27 cellular contexts compared by ENCODE assay signal in the genomic region with DNA sequence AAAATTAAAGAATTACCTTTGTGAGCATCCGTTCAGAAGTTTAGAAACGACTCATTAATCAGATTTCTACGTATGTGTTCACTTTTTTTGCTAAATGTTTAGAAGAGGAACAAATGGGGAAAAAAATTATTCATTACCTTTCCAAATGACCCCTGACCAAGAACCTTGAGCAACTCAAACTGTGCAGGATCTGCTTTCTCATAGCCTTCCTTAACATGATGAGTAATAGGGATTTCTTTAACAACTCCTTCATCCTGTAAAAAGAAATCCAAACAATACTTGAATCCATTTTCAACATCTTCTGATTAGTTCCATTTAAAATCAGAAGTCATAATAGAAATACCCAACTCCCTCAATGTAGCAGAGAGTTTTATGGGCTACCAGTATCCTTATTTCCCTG. TPM values are rescaled to one million over a fixed set of nuclear protein-coding genes. Genes with fewer than 3 reads are reported as not detected.
"Had no signal": no experiment of that assay in that cellular context is flagged by ENCODE, and none has a peak within 500 bp of the region (broad histone marks: within the 10 kb centered on the region; RNA-seq: fewer than 3 reads in every experiment).

No MANE protein-coding gene starts in this region.

- DNase-seq: activated CD4-positive, alpha-beta T cell treated with anti-CD3 and anti-CD28 coated beads for 36 hours; activated CD4-positive, alpha-beta T cell treated with anti-CD3 and anti-CD28 coated beads, Interleukin-2, amount 50 U/mL, for 4 hours; activated CD8-positive, alpha-beta memory T cell treated with anti-CD3 and anti-CD28 coated beads for 24 hours; activated CD8-positive, alpha-beta memory T cell treated with anti-CD3 and anti-CD28 coated beads, Interleukin-2, amount 50 U/mL, for 4 hours; activated naive CD4-positive, alpha-beta T cell; activated T-cell treated with anti-CD3 and anti-CD28 coated beads, Interleukin-2, amount 50 U/mL, for 24 hours; body of pancreas; caudate nucleus; dermis blood vessel endothelial cell; effector CD8-positive, alpha-beta T cell; heart right ventricle; lower lobe of right lung; naive B cell; nucleus accumbens; right lobe of liver; stimulated activated CD4-positive, alpha-beta T cell treated with anti-CD3 and anti-CD28 coated beads, Interleukin-15, amount 100 ng/mL, for 24 hours; stimulated activated naive CD4-positive, alpha-beta T cell; T-helper 9 cell had no signal

- H3K4me3 ChIP-seq: body of pancreas, esophagus muscularis mucosa, heart right ventricle, lower lobe of right lung, right lobe of liver, smooth muscle cell, thoracic aorta, vagina had no signal

- H3K4me1 ChIP-seq: body of pancreas, esophagus muscularis mucosa, heart right ventricle, lower lobe of right lung, right lobe of liver, vagina had no signal

- H3K4me2 ChIP-seq: smooth muscle cell had no signal

- H3K27ac Mint-ChIP-seq: activated CD4-positive, alpha-beta T cell treated with anti-CD3 and anti-CD28 coated beads for 36 hours; activated naive CD8-positive, alpha-beta T cell; activated T-cell treated with anti-CD3 and anti-CD28 coated beads, Interleukin-2, amount 50 U/mL, for 24 hours; activated T-helper 2 cell treated with anti-CD3 and anti-CD28 coated beads, Interferon-gamma antibody, Interleukin-2, Interleukin-4, amounts not matched to agents 10 μg/mL and 5 μg/mL and 100 μg/mL, durations not matched to agents 14 hours and 24 hours and 36 hours; naive B cell; type B pancreatic cell had no signal

- H3K36me3 Mint-ChIP-seq: activated naive CD8-positive, alpha-beta T cell; naive B cell; type B pancreatic cell had no signal

- H3K4me1 Mint-ChIP-seq: activated CD4-positive, alpha-beta T cell treated with anti-CD3 and anti-CD28 coated beads for 36 hours; naive B cell had no signal

- H3K27me3 ChIP-seq: body of pancreas, esophagus muscularis mucosa, heart right ventricle, right lobe of liver, vagina had no signal

- H3K27ac ChIP-seq: body of pancreas, esophagus muscularis mucosa, heart right ventricle, lower lobe of right lung, right lobe of liver, thoracic aorta, vagina had no signal

- ATAC-seq: activated CD4-positive, alpha-beta T cell treated with anti-CD3 and anti-CD28 coated beads for 36 hours; body of pancreas; heart right ventricle; left lobe of liver; lower lobe of right lung; right lobe of liver had no signal

- H3K36me3 ChIP-seq: esophagus muscularis mucosa, heart right ventricle, lower lobe of right lung, right lobe of liver, thoracic aorta, vagina had no signal

- H3K27me3 Mint-ChIP-seq: activated CD4-positive, alpha-beta T cell treated with anti-CD3 and anti-CD28 coated beads for 36 hours; activated naive CD8-positive, alpha-beta T cell; naive B cell; type B pancreatic cell had no signal

- H3K4me3 Mint-ChIP-seq: activated CD4-positive, alpha-beta T cell treated with anti-CD3 and anti-CD28 coated beads for 36 hours; activated naive CD8-positive, alpha-beta T cell; activated T-cell treated with anti-CD3 and anti-CD28 coated beads, Interleukin-2, amount 50 U/mL, for 24 hours; naive B cell; type B pancreatic cell had no signal

- H3K9me3 Mint-ChIP-seq: activated T-cell treated with anti-CD3 and anti-CD28 coated beads, Interleukin-2, amount 50 U/mL, for 24 hours; activated T-helper 2 cell treated with anti-CD3 and anti-CD28 coated beads, Interferon-gamma antibody, Interleukin-2, Interleukin-4, amounts not matched to agents 10 μg/mL and 5 μg/mL and 100 μg/mL, durations not matched to agents 14 hours and 24 hours and 36 hours; naive B cell; type B pancreatic cell had no signal

- H3K9me3 ChIP-seq: body of pancreas, esophagus muscularis mucosa, heart right ventricle, lower lobe of right lung, right lobe of liver, thoracic aorta, vagina had no signal

RNA-seq across cellular contexts. Expression of a gene that starts 32.1 kb away (rescaled TPM):
- total RNA-seq: T-helper 1 cell treated with Interleukin-12 subunit alpha and Interleukin-12 subunit beta and Interleukin-4 antibody, amounts not matched to agents 30 ng/mL and 1 ng/mL, for 36 hours had no signal
